10 cellular contexts compared by ENCODE assay signal in the genomic region with DNA sequence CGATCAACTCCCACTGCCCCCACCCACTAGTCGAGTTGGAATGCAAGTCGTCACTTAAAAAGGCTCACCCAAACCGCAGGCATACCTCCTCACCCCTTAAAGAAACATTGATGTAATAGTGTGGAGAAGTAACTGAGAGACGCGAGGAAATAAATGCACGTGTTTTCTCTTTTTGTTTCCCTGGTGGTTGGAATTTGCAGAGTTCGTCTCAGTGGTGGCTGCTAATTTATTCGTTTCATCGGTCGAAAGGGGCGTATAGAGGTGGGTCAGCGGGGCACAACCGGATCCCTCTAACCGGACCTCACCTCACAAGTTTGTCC. TPM values are rescaled to one million over a fixed set of nuclear protein-coding genes. Genes with fewer than 3 reads are reported as not detected.
A peak's percentile ranks its signal among the peaks of the same experiment; 100 is the strongest.
DNase-seq lines count a peak whose midpoint lies in the region; ATAC-seq and TF ChIP-seq lines count a peak whose summit lies in the region.
"Had no signal": no experiment of that assay in that cellular context is flagged by ENCODE, and none has a peak within 500 bp of the region (broad histone marks: within the 10 kb centered on the region; RNA-seq: fewer than 3 reads in every experiment).

No MANE protein-coding gene starts in this region.

- BruUV-seq in PC-3 (replicated peaks; lab: Mats Ljungman, UMichigan): no TSS peak

- no peaks in the 10 kb centered on the region for H3K79me1 ChIP-seq in trophoblast cell (ENCODE audit: low read length)

- no peaks in the 10 kb centered on the region for H4K20me1 ChIP-seq in PC-3 (ENCODE audit: low read length)

- no peak overlapping the region for H2BK120ac ChIP-seq in trophoblast cell (ENCODE audit: insufficient read depth, low read length, poor library complexity)

- peak overlapping the region; percentile 81 for H2AFZ ChIP-seq in PC-3 (ENCODE audit: low read length)
- H2AFZ ChIP-seq in trophoblast cell (ENCODE audit: insufficient read depth, low read length, poor library complexity): no peak overlapping the region

- no peaks in the 10 kb centered on the region for H3F3A ChIP-seq in PC-3 (ENCODE audit: low read length, unreplicated experiment)

- TF ChIP-seq CTCF in BE2C (IDR thresholded peaks at IDR 0.05; ENCODE audit: low read depth, low read length) (peak; percentile 2; the same call in 1 of the 2 replicates), PC-3 (conservative IDR thresholded peaks at IDR 0.05; ENCODE audit: low read depth, low read length) (no peak; the same call in 1 of the 2 replicates), fibroblast of villous mesenchyme (IDR thresholded peaks at IDR 0.05; ENCODE audit: insufficient read depth, low read depth, low read length) (peak; percentile 30)

- WGBS in trophoblast cell (ENCODE audit: extremely low coverage, insufficient coverage, insufficient read length): no CpG with 5 or more reads among the region's 15 CpGs

- H3K27me3 ChIP-seq in BE2C (peaks cover 98% of the 10 kb centered on the region), PC-3 (ENCODE audit: low read length) (peaks cover 50% of the 10 kb centered on the region), trophoblast cell (ENCODE audit: insufficient read depth, low read length) (peaks cover 51% of the 10 kb centered on the region)

- CTCF ChIA-PET in PC-3 (lab: Charles Lee): no interaction called here

- H3K9ac ChIP-seq in PC-3 (ENCODE audit: low read length) (no peak overlapping the region), trophoblast cell (ENCODE audit: low read length) (no peak overlapping the region)

- H2BK5ac ChIP-seq in trophoblast cell (ENCODE audit: low read depth, low read length, poor library complexity): no peak overlapping the region

- no peak overlapping the region for H4K12ac ChIP-seq in trophoblast cell (ENCODE audit: low read depth, low read length)

- H3K4me3 ChIP-seq in BE2C (ENCODE audit: low read depth, low read length): no peak overlapping the region
- peak overlapping the region; percentile 73 for H3K4me3 ChIP-seq in PC-3 (ENCODE audit: low read length)
- peak overlapping the region; percentile 47 for H3K4me3 ChIP-seq in fibroblast of villous mesenchyme (ENCODE audit: low read depth, low read length)
- H3K4me3 ChIP-seq in trophoblast cell (ENCODE audit: low read depth, low read length): peak overlapping the region; percentile 6

- no peak overlapping the region for H3K23ac ChIP-seq in trophoblast cell (ENCODE audit: low read length)

- POLR2A ChIA-PET in PC-3 (lab: Charles Lee; ENCODE audit: unreplicated experiment): no interaction called here

- H3K4me1 ChIP-seq in BE2C: no peaks in the 10 kb centered on the region
- H3K4me1 ChIP-seq in PC-3 (ENCODE audit: insufficient read depth, low read length): 0 out of 2 replicates have a peak, but pooled peaks cover 4% of the 10 kb centered on the region
- H3K4me1 ChIP-seq in trophoblast cell (ENCODE audit: control insufficient read depth in 1 of 2, insufficient read depth in 2 of 2, low read length in 2 of 2): peaks cover 15 to 17% of the 10 kb centered on the region in 2 experiments

- H3K36me3 ChIP-seq in BE2C (no peaks in the 10 kb centered on the region), PC-3 (ENCODE audit: low read depth, low read length) (no peaks in the 10 kb centered on the region), trophoblast cell (ENCODE audit: control insufficient read depth in 1 of 2, insufficient read depth in 2 of 2, low read length in 2 of 2) (no peaks in the 10 kb centered on the region)

- DNase-seq in BE2C (no peak), PC-3 (peak; percentile 51), fibroblast of villous mesenchyme (ENCODE audit: low read depth) (peak; percentile 18), trophoblast cell (peak in 1 of 2 donors; percentile 67), NCI-H1105 (lab: John Stamatoyannopoulos, UW) (no peak), iPS-NIHi7 (ENCODE audit: extremely low spot score) (no peak)
- DNase-seq: activated CD4-positive, alpha-beta T cell treated with anti-CD3 and anti-CD28 coated beads, Interleukin-2, amount 50 U/mL, for 4 hours; Karpas-422 had no signal

- peak overlapping the region; percentile 90 for H3K4me2 ChIP-seq in PC-3 (ENCODE audit: low read length)
- peak overlapping the region; percentile 85 for H3K4me2 ChIP-seq in trophoblast cell (ENCODE audit: low read length)

- H3K18ac ChIP-seq in trophoblast cell (ENCODE audit: low read length): no peak overlapping the region

- no peaks in the 10 kb centered on the region for H3K9me3 ChIP-seq in BE2C
- H3K9me3 ChIP-seq in PC-3 (ENCODE audit: low read length): no peaks in the 10 kb centered on the region
- peaks cover 9% of the 10 kb centered on the region for H3K9me3 ChIP-seq in trophoblast cell (ENCODE audit: insufficient read depth, low read depth, low read length)

- no peak overlapping the region for H4K91ac ChIP-seq in trophoblast cell (ENCODE audit: low read depth, low read length)

- H3K14ac ChIP-seq in trophoblast cell (ENCODE audit: low read length): no peak overlapping the region

- no peak overlapping the region for H4K8ac ChIP-seq in trophoblast cell (ENCODE audit: low read depth, low read length)

- no peak overlapping the region for H2BK12ac ChIP-seq in trophoblast cell (ENCODE audit: low read length)

- H3K27ac ChIP-seq in PC-3 (ENCODE audit: low read length) (no peak overlapping the region), trophoblast cell (ENCODE audit: low read depth, low read length) (no peak overlapping the region)

- ATAC-seq in PC-3 (peak; percentile 15), GM19395 (IDR thresholded peaks at IDR 0.05; ENCODE audit: unreplicated experiment) (no peak), GM18502 (IDR thresholded peaks at IDR 0.05; ENCODE audit: poor library complexity, unreplicated experiment) (no peak)

- H3K79me2 ChIP-seq in PC-3 (ENCODE audit: low read length): no peaks in the 10 kb centered on the region
- H3K79me2 ChIP-seq in trophoblast cell (ENCODE audit: control insufficient read depth, insufficient read depth, low read length, poor library complexity): no peaks in the 10 kb centered on the region

- H3K4ac ChIP-seq in trophoblast cell (ENCODE audit: low read depth, low read length): no peak overlapping the region

- intact Hi-C loops in PC-3 (cut with micrococcal nuclease): loop anchor here (5.0 to 10.0 kb wide), 3 partner anchors 221 to 501 kb away; no protein-coding TSS in a partner anchor

- no peak overlapping the region for H2AK5ac ChIP-seq in trophoblast cell (ENCODE audit: low read length)

- H3K9me2 ChIP-seq in PC-3 (replicated peaks; ENCODE audit: low read length): no peaks in the 10 kb centered on the region

RNA-seq across cellular contexts. Expression of gene NPAS3, which starts 5.1 kb away (rescaled TPM):
- polyA plus RNA-seq in BE2C (2012; ENCODE audit: insufficient read depth, insufficient read length, low read depth): 0.23 TPM
- total RNA-seq in PC-3 (2014; rRNA removed): 0.36 and 1.2 TPM in 2 replicates
- total RNA-seq in fibroblast of villous mesenchyme: 0.86 and 0.97 TPM in 2 replicates
- 0.07 and 0.12 TPM in 2 replicates for polyA plus RNA-seq in trophoblast cell (2013)

Comparison
In these comparisons a context has a peak if more than half of its experiments do, and no peak if none do; other contexts are left out.
1. DNase-seq: peak in PC-3 (single experiment) and fibroblast of villous mesenchyme (single experiment); none in BE2C (single experiment), NCI-H1105 (single experiment) and iPS-NIHi7 (single experiment).